1 cellular context compared by ENCODE assay signal in genomic region chr6:52221302-52221701, GRCh38.
TF ChIP-seq lines count a peak whose summit lies in the region.

No MANE protein-coding gene starts in this region.

TF ChIP-seq in GM12878, 131 proteins besides CTCF, POLR2A, EP300 and RAD21:
- no peak for TF ChIP-seq NR2F1 (conservative IDR thresholded peaks at IDR 0.05)
- peak; percentile 57; the same call in 1 of the 2 replicates for TF ChIP-seq PAX5 (IDR thresholded peaks at IDR 0.05; ENCODE audit: borderline replicate concordance, low read depth, low read length)
- no peak for TF ChIP-seq SMARCA5 (IDR thresholded peaks at IDR 0.05)
- peak; percentile 79 for TF ChIP-seq RUNX3 (IDR thresholded peaks at IDR 0.05; ENCODE audit: low read length)
